8 cellular contexts compared by ENCODE assay signal in the genomic region with DNA sequence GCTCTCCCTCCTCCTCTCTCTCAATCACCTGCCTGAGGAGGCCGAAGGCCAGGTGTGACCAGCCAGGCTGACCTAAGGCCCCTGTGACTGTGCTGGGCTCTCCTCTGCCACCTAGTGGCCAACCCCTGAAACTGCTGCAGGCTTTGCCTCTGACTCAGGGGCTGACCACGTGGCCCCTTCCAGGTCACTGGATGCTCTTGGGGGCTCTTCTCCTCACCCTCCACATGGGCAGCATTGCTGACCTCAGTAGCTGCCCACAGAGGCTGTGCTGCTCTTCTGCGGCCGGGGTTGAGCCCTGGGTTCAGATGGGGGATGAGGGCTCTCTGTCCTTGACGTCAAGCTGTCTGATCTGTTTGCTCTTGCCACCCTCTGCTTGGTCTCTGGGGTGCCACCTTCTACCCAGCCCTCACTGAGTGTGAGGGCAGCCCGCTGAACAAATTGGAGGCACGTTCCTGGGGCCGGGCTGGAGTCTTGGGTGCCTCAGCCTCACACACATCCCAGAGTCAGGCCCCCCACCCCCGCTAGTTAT.
DNase-seq lines count a peak whose midpoint lies in the region; ATAC-seq and TF ChIP-seq lines count a peak whose summit lies in the region.

No MANE protein-coding gene starts in this region.

- H3K27ac ChIP-seq in SK-N-SH (ENCODE audit: low read depth in 2 of 2, low read length in 1 of 2) (no peak overlapping the region), iPS DF 6.9 (ENCODE audit: low read length) (no peak overlapping the region)

- H3K9ac ChIP-seq in SK-N-SH = no peak overlapping the region

- no peaks in the 10 kb centered on the region for H3K79me2 ChIP-seq in SK-N-SH (ENCODE audit: insufficient read depth)

- no peak overlapping the region for H2AFZ ChIP-seq in SK-N-SH (ENCODE audit: low read depth)

- H3F3A ChIP-seq in SK-N-SH (replicated peaks; ENCODE audit: insufficient read depth) = no peaks in the 10 kb centered on the region

- no peaks in the 10 kb centered on the region for H3K9me3 ChIP-seq in SK-N-SH
- peaks cover 27% of the 10 kb centered on the region for H3K9me3 ChIP-seq in iPS DF 6.9 (ENCODE audit: control insufficient read depth, insufficient read depth, low read length)

- no peak overlapping the region for H3K4me2 ChIP-seq in SK-N-SH

- H3K9me2 ChIP-seq in SK-N-SH = no peaks in the 10 kb centered on the region

- H3K27me3 ChIP-seq in SK-N-SH (ENCODE audit: insufficient read depth) (no peaks in the 10 kb centered on the region), iPS DF 6.9 (ENCODE audit: control insufficient read depth, insufficient read depth, low read length) (no peaks in the 10 kb centered on the region)

- DNase-seq in SIG-M5 treated with dmso at 0.1 percent for 504 hours (lab: John Stamatoyannopoulos, UW; ENCODE audit: unreplicated experiment) = peak; percentile 42
- DNase-seq in SIG-M5 (lab: John Stamatoyannopoulos, UW) = no peak
- peak; percentile 88 for DNase-seq in SK-N-SH
- DNase-seq in astrocyte of the hippocampus (ENCODE audit: low read depth, low spot score) = peak; percentile 78
- DNase-seq in iPS DF 6.9 (ENCODE audit: low read depth, low spot score) = peak; percentile 11
- DNase-seq in stimulated activated CD4-positive, alpha-beta T cell treated with anti-CD3 and anti-CD28 coated beads, Interleukin-1b, Interleukin-23, amount 100 ng/mL, for 24 hours (ENCODE audit: low read depth in 4 of 4, low spot score in 1 of 4) = peak; percentile 10 to 31 (median 25)
- no peak for DNase-seq in GDM1 (lab: John Stamatoyannopoulos, UW)

- no peak for TF ChIP-seq EP300 in SK-N-SH (IDR thresholded peaks at IDR 0.05; ENCODE audit: borderline replicate concordance in 1 of 2, low read depth in 1 of 2, low read length in 1 of 2)

- POLR2A ChIA-PET in SK-N-SH (lab: Yijun Ruan, JAX) = no interaction called here

- no peaks in the 10 kb centered on the region for H3K36me3 ChIP-seq in SK-N-SH (replicated peaks in 1 of 2; ENCODE audit: control insufficient read depth in 1 of 2, insufficient read depth in 2 of 2, low read length in 1 of 2)
- H3K36me3 ChIP-seq in iPS DF 6.9 (ENCODE audit: control insufficient read depth, insufficient read depth, low read length) = no peaks in the 10 kb centered on the region

- peak; percentile 89 for TF ChIP-seq CTCF in SK-N-SH (IDR thresholded peaks at IDR 0.05)

- TF ChIP-seq RAD21 in SK-N-SH (IDR thresholded peaks at IDR 0.05; ENCODE audit: low read length) = peak; percentile 68

- H3K4me1 ChIP-seq in SK-N-SH (ENCODE audit: control insufficient read depth in 1 of 2, insufficient read depth in 2 of 2, low read depth in 1 of 2, low read length in 1 of 2) (peaks cover 0 to 7% of the 10 kb centered on the region in 2 experiments; a peak in 1 of 4 replicates), iPS DF 6.9 (ENCODE audit: control insufficient read depth, insufficient read depth, low read length) (no peaks in the 10 kb centered on the region)

- peak; percentile 77 for ATAC-seq in HG03439 (IDR thresholded peaks at IDR 0.05; ENCODE audit: unreplicated experiment)

- H4K20me1 ChIP-seq in SK-N-SH (ENCODE audit: insufficient read depth) = no peaks in the 10 kb centered on the region

- WGBS in SK-N-SH (ENCODE audit: low lambda C conversion rate) = 20% methylated on average over 1 of the region's 9 CpGs
- no CpG with 5 or more reads among the region's 9 CpGs for WGBS in iPS DF 6.9 (ENCODE audit: insufficient coverage, insufficient read length)

- H3K4me3 ChIP-seq in SK-N-SH (ENCODE audit: low read depth in 2 of 2, low read length in 1 of 2) = peak overlapping the region in 1 of 2 experiments; percentile 35; a peak in 1 of 4 replicates
- H3K4me3 ChIP-seq in iPS DF 6.9 (ENCODE audit: low read length) = no peak overlapping the region

- CTCF ChIA-PET in SK-N-SH (lab: Yijun Ruan, JAX) = interaction anchor here (0.6 to 2.7 kb wide), 10 partner anchors 10 to 185 kb away, joined by 3 to 12 read pairs (median 4); no protein-coding TSS in a partner anchor

TF ChIP-seq in SK-N-SH, 30 proteins besides CTCF, POLR2A, EP300 and RAD21 (continues in another document):
- no peak for TF ChIP-seq JUND (IDR thresholded peaks at IDR 0.05)
- TF ChIP-seq NFIC (IDR thresholded peaks at IDR 0.05; ENCODE audit: borderline replicate concordance) = no peak
- TF ChIP-seq USF2 (IDR thresholded peaks at IDR 0.05; ENCODE audit: borderline replicate concordance, low read depth, low read length) = 0 out of 2 replicates have a peak, but pooled peaks have one; percentile 36
- TF ChIP-seq, protein P1, sequence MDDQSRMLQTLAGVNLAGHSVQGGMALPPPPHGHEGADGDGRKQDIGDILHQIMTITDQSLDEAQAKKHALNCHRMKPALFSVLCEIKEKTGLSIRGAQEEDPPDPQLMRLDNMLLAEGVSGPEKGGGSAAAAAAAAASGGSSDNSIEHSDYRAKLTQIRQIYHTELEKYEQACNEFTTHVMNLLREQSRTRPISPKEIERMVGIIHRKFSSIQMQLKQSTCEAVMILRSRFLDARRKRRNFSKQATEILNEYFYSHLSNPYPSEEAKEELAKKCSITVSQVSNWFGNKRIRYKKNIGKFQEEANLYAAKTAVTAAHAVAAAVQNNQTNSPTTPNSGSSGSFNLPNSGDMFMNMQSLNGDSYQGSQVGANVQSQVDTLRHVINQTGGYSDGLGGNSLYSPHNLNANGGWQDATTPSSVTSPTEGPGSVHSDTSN (IDR thresholded peaks at IDR 0.05) = no peak
- TF ChIP-seq GABPA (IDR thresholded peaks at IDR 0.05; ENCODE audit: low read depth) = no peak
- TF ChIP-seq, protein P2, sequence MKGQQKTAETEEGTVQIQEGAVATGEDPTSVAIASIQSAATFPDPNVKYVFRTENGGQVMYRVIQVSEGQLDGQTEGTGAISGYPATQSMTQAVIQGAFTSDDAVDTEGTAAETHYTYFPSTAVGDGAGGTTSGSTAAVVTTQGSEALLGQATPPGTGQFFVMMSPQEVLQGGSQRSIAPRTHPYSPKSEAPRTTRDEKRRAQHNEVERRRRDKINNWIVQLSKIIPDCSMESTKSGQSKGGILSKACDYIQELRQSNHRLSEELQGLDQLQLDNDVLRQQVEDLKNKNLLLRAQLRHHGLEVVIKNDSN (IDR thresholded peaks at IDR 0.05; ENCODE audit: borderline replicate concordance, low read depth) = peak; percentile 87
- no peak for TF ChIP-seq POLR2AphosphoS5 (IDR thresholded peaks at IDR 0.05; ENCODE audit: low read depth, low read length)
- TF ChIP-seq REST (IDR thresholded peaks at IDR 0.05; ENCODE audit: low read depth, low read length) = no peak
- TF ChIP-seq, protein P3, sequence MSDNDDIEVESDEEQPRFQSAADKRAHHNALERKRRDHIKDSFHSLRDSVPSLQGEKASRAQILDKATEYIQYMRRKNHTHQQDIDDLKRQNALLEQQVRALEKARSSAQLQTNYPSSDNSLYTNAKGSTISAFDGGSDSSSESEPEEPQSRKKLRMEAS (IDR thresholded peaks at IDR 0.05; ENCODE audit: low read depth) = peak; percentile 65; the same call in 1 of the 2 replicates
- TF ChIP-seq FOXJ3 (CRISPR knock-in tag; IDR thresholded peaks at IDR 0.05) = no peak
- no peak for TF ChIP-seq FOXM1 (IDR thresholded peaks at IDR 0.05; ENCODE audit: low read depth)
- no peak for TF ChIP-seq MXI1 (IDR thresholded peaks at IDR 0.05; ENCODE audit: low read depth, low read length)
- TF ChIP-seq NRF1 (IDR thresholded peaks at IDR 0.05; ENCODE audit: low read depth, low read length) = no peak
- TF ChIP-seq ELF1 (IDR thresholded peaks at IDR 0.05) = no peak
- TF ChIP-seq FOSL2 (IDR thresholded peaks at IDR 0.05; ENCODE audit: borderline replicate concordance, low read depth) = peak; percentile 40; the same call in 1 of the 2 replicates
- peak; percentile 64 for TF ChIP-seq SMC3 (IDR thresholded peaks at IDR 0.05; ENCODE audit: low read depth, low read length)

Comparison
In these comparisons a context has a peak if more than half of its experiments do, and no peak if none do; other contexts are left out.
1. DNase-seq: peak in SIG-M5 treated with dmso at 0.1 percent for 504 hours (single experiment), SK-N-SH (single experiment), astrocyte of the hippocampus (single experiment), iPS DF 6.9 (single experiment) and stimulated activated CD4-positive, alpha-beta T cell treated with anti-CD3 and anti-CD28 coated beads, Interleukin-1b, Interleukin-23, amount 100 ng/mL, for 24 hours (4 of 4); none in SIG-M5 (single experiment) and GDM1 (single experiment).